Comparison of ENCODE assay signal across 28 cellular contexts in genomic region chr3:51106242-51106876, GRCh38.
"Had no signal": no experiment of that assay in that cellular context is flagged by ENCODE, and none has a peak within 500 bp of the region (broad histone marks: within the 10 kb centered on the region; RNA-seq: fewer than 3 reads in every experiment).

No MANE protein-coding gene starts in this region.

- H3K27me3 ChIP-seq: pancreas, right lobe of liver, sigmoid colon, stomach, thyroid gland, tibial nerve, upper lobe of right lung, uterus had no signal

- H3K4me3 ChIP-seq: pancreas, psoas muscle, right lobe of liver, sigmoid colon, stomach, thoracic aorta, thyroid gland, tibial nerve, upper lobe of right lung, uterus had no signal

- H3K9me3 Mint-ChIP-seq: type B pancreatic cell had no signal

- H3K36me3 Mint-ChIP-seq: stimulated activated effector memory CD8-positive, alpha-beta T cell treated with anti-CD3 and anti-CD28 coated beads, Interleukin-12 subunit alpha, Interleukin-12 subunit beta, amount 100 ng/mL, for 72 hours had no signal

- ATAC-seq: naive thymus-derived CD8-positive, alpha-beta T cell; pancreas; psoas muscle; right cardiac atrium; stimulated activated effector memory CD8-positive, alpha-beta T cell treated with anti-CD3 and anti-CD28 coated beads, Interleukin-12 subunit alpha, Interleukin-12 subunit beta, amount 100 ng/mL, for 72 hours; stimulated activated naive B cell treated with anti-CD40 and anti-IgM and Interleukin-4, amounts not matched to agents 10 μg/mL and 1 μg/mL and 100 μg/mL, for 72 hours; upper lobe of right lung had no signal

- H3K4me3 Mint-ChIP-seq: naive thymus-derived CD8-positive, alpha-beta T cell; natural killer cell treated with Interleukin-12 subunit alpha and Interleukin-12 subunit beta and Interleukin-15 and Interleukin-18, amount 100 ng/mL, for 72 hours; nephron progenitor cell; neural crest cell; stimulated activated effector memory CD8-positive, alpha-beta T cell treated with anti-CD3 and anti-CD28 coated beads, Interleukin-12 subunit alpha, Interleukin-12 subunit beta, amount 100 ng/mL, for 72 hours; stimulated activated naive B cell treated with anti-CD40 and anti-IgM and Interleukin-4, amounts not matched to agents 10 μg/mL and 1 μg/mL and 100 μg/mL, for 72 hours; stimulated activated naive CD8-positive, alpha-beta T cell treated with anti-CD3 and anti-CD28 coated beads, Interleukin-15, Interleukin-2, amounts not matched to agents 100 ng/mL and 50 ng/mL, for 24 hours; type B pancreatic cell had no signal

- H3K9me3 ChIP-seq: pancreas, right lobe of liver, thoracic aorta, thyroid gland, upper lobe of right lung, uterus had no signal

- H3K27ac Mint-ChIP-seq: naive B cell; natural killer cell treated with Interleukin-12 subunit alpha and Interleukin-12 subunit beta and Interleukin-15 and Interleukin-18, amount 100 ng/mL, for 72 hours; nephron progenitor cell; progenitor cell of endocrine pancreas; stimulated activated effector memory CD8-positive, alpha-beta T cell treated with anti-CD3 and anti-CD28 coated beads, Interleukin-12 subunit alpha, Interleukin-12 subunit beta, amount 100 ng/mL, for 72 hours; stimulated activated naive B cell treated with anti-CD40 and anti-IgM and Interleukin-4, amounts not matched to agents 10 μg/mL and 1 μg/mL and 100 μg/mL, for 72 hours; stimulated activated naive CD8-positive, alpha-beta T cell treated with anti-CD3 and anti-CD28 coated beads, Interleukin-15, Interleukin-2, amounts not matched to agents 100 ng/mL and 50 ng/mL, for 24 hours; type B pancreatic cell had no signal

- H3K4me1 ChIP-seq: pancreas, psoas muscle, right lobe of liver, sigmoid colon, stomach, thyroid gland, tibial nerve, upper lobe of right lung, uterus had no signal

- H3K36me3 ChIP-seq: pancreas, right lobe of liver, sigmoid colon, stomach, thoracic aorta, thyroid gland, tibial nerve, upper lobe of right lung, uterus had no signal

- DNase-seq: naive B cell; naive thymus-derived CD8-positive, alpha-beta T cell; nephron progenitor cell; occipital lobe; pancreas; psoas muscle; right cardiac atrium; right lobe of liver; sigmoid colon; small intestine; stimulated activated CD4-positive, alpha-beta T cell treated with anti-CD3 and anti-CD28 coated beads, Interleukin-15, amount 100 ng/mL, for 24 hours; stimulated activated CD4-positive, alpha-beta T cell treated with anti-CD3 and anti-CD28 coated beads, Interleukin-2, amount 100 ng/mL, for 24 hours; stimulated activated CD4-positive, alpha-beta T cell treated with anti-CD3 and anti-CD28 coated beads, Interleukin-2, amount 100 ng/mL, for 48 hours; stimulated activated CD4-positive, alpha-beta T cell treated with anti-CD3 and anti-CD28 coated beads, Interleukin-4, amount 100 ng/mL, for 24 hours; stimulated activated naive B cell treated with anti-CD40 and anti-IgM and Interleukin-4, amounts not matched to agents 10 μg/mL and 1 μg/mL and 100 μg/mL, for 72 hours; stimulated activated naive CD4-positive, alpha-beta T cell treated with Interleukin-2 at 50 U/mL for 16 hours; stomach; thyroid gland; upper lobe of right lung; uterus had no signal

- H3K27me3 Mint-ChIP-seq: progenitor cell of endocrine pancreas; stimulated activated naive CD8-positive, alpha-beta T cell treated with anti-CD3 and anti-CD28 coated beads, Interleukin-15, Interleukin-2, amounts not matched to agents 100 ng/mL and 50 ng/mL, for 24 hours; type B pancreatic cell had no signal

- H3K27ac ChIP-seq: pancreas, psoas muscle, right lobe of liver, sigmoid colon, stomach, thoracic aorta, thyroid gland, tibial nerve, upper lobe of right lung, uterus had no signal

- H3K4me1 Mint-ChIP-seq: naive B cell; naive thymus-derived CD8-positive, alpha-beta T cell; nephron progenitor cell; stimulated activated effector memory CD8-positive, alpha-beta T cell treated with anti-CD3 and anti-CD28 coated beads, Interleukin-12 subunit alpha, Interleukin-12 subunit beta, amount 100 ng/mL, for 72 hours; stimulated activated naive B cell treated with anti-CD40 and anti-IgM and Interleukin-4, amounts not matched to agents 10 μg/mL and 1 μg/mL and 100 μg/mL, for 72 hours had no signal
